14 cellular contexts compared by ENCODE assay signal in genomic region chr10:97540669-97541500, GRCh38. TPM values are rescaled to one million over a fixed set of nuclear protein-coding genes. Genes with fewer than 3 reads are reported as not detected.
A peak's percentile ranks its signal among the peaks of the same experiment; 100 is the strongest.
DNase-seq lines count a peak whose midpoint lies in the region; ATAC-seq and TF ChIP-seq lines count a peak whose summit lies in the region.
"Had no signal": no experiment of that assay in that cellular context is flagged by ENCODE, and none has a peak within 500 bp of the region (broad histone marks: within the 10 kb centered on the region; RNA-seq: fewer than 3 reads in every experiment).

No MANE protein-coding gene starts in this region.

- no peaks in the 10 kb centered on the region for H3K36me3 ChIP-seq in CD8-positive, alpha-beta T cell (ENCODE audit: insufficient read depth, low read length)
- H3K36me3 ChIP-seq: neutrophil had no signal

- H3K4me3 ChIP-seq in fibroblast of the aortic adventitia (ENCODE audit: low read depth, low read length) (no peak overlapping the region), retinal pigment epithelial cell (ENCODE audit: low read length) (no peak overlapping the region)
- no peak overlapping the region for H3K4me3 ChIP-seq in CD8-positive, alpha-beta T cell (ENCODE audit: low read depth, low read length)

- no peaks in the 10 kb centered on the region for H3K27me3 Mint-ChIP-seq in CD8-positive, alpha-beta T cell (ENCODE audit: low read depth)
- H3K27me3 Mint-ChIP-seq: T-helper 17 cell had no signal

- H3K27me3 ChIP-seq in CD8-positive, alpha-beta T cell (ENCODE audit: insufficient read depth, low read length), result no peaks in the 10 kb centered on the region
- H3K27me3 ChIP-seq: neutrophil had no signal

- H3K27ac ChIP-seq in RWPE1, result peak overlapping the region; percentile 98
- H3K27ac ChIP-seq in CD8-positive, alpha-beta T cell (ENCODE audit: low read depth, low read length), result no peak overlapping the region
- H3K27ac ChIP-seq: neutrophil had no signal

- no peaks in the 10 kb centered on the region for H3K9me3 ChIP-seq in CD8-positive, alpha-beta T cell (ENCODE audit: low read length)
- H3K9me3 ChIP-seq: neutrophil had no signal

- ATAC-seq in CD8-positive, alpha-beta T cell, result no peak
- ATAC-seq: T-helper 17 cell had no signal

- peak; percentile 39 for DNase-seq in Daoy (ENCODE audit: low read depth)
- no peak for DNase-seq in RWPE1 (ENCODE audit: low spot score)
- peak; percentile 65 for DNase-seq in fibroblast of the aortic adventitia (ENCODE audit: low read depth)
- DNase-seq in retinal pigment epithelial cell (ENCODE audit: low read depth), result no peak
- no peak for DNase-seq in CD8-positive, alpha-beta T cell
- no peak for DNase-seq in DMS53 treated with DMSO at 0.1 percent for 48 hours (lab: John Stamatoyannopoulos, UW; ENCODE audit: unreplicated experiment)
- DNase-seq in HEK293T (ENCODE audit: extremely low spot score), result no peak
- no peak for DNase-seq in OCI-M2 (lab: John Stamatoyannopoulos, UW; ENCODE audit: unreplicated experiment)
- DNase-seq: activated CD8-positive, alpha-beta memory T cell treated with anti-CD3 and anti-CD28 coated beads, Interleukin-2, amount 50 U/mL, for 48 hours; CD8-positive, alpha-beta memory T cell; central memory CD4-positive, alpha-beta T cell; NCI-H774; T-helper 17 cell had no signal

- H3K4me1 Mint-ChIP-seq in CD8-positive, alpha-beta T cell (ENCODE audit: low read depth), result peaks cover 2% of the 10 kb centered on the region
- H3K4me1 Mint-ChIP-seq: CD8-positive, alpha-beta memory T cell had no signal

- H3K9me3 Mint-ChIP-seq in CD8-positive, alpha-beta T cell, result no peaks in the 10 kb centered on the region
- H3K9me3 Mint-ChIP-seq: CD8-positive, alpha-beta memory T cell had no signal

- intact Hi-C loops in CD8-positive, alpha-beta T cell (cut with DNase I, micrococcal nuclease), result no loop called here

- no peak overlapping the region for H3K27ac Mint-ChIP-seq in CD8-positive, alpha-beta T cell

- H3K36me3 Mint-ChIP-seq in CD8-positive, alpha-beta T cell, result no peaks in the 10 kb centered on the region
- H3K36me3 Mint-ChIP-seq: CD8-positive, alpha-beta memory T cell had no signal

- POLR2A ChIA-PET in RWPE1 (lab: Yijun Ruan, JAX; ENCODE audit: low non-redundant PET) (interaction anchor here (0.6 kb wide), 1 partner anchor 1298 kb away, joined by 4 read pairs; no protein-coding TSS in a partner anchor), HEK293T (lab: Yijun Ruan, JAX) (interaction anchor here (1.4 to 1.5 kb wide), 2 partner anchors 11 to 44 kb away, joined by 3 to 5 read pairs; no protein-coding TSS in a partner anchor)
- POLR2A ChIA-PET in CD8-positive, alpha-beta T cell (lab: Charles Lee), result no interaction called here

- TF ChIP-seq CTCF in RWPE1 (conservative IDR thresholded peaks at IDR 0.05; ENCODE audit: low read depth) (no peak), fibroblast of the aortic adventitia (IDR thresholded peaks at IDR 0.05; ENCODE audit: insufficient read depth, low read length) (no peak), retinal pigment epithelial cell (conservative IDR thresholded peaks at IDR 0.05; ENCODE audit: low read depth, low read length) (peak; percentile 21)
- no peak for TF ChIP-seq CTCF in CD8-positive, alpha-beta T cell (IDR thresholded peaks at IDR 0.05)

- no peak overlapping the region for H3K4me3 Mint-ChIP-seq in CD8-positive, alpha-beta T cell
- H3K4me3 Mint-ChIP-seq: CD8-positive, alpha-beta memory T cell; T-helper 17 cell had no signal

- H3K4me1 ChIP-seq in CD8-positive, alpha-beta T cell (ENCODE audit: insufficient read depth, low read length), result no peaks in the 10 kb centered on the region

- CTCF ChIA-PET in RWPE1 (lab: Yijun Ruan, JAX) (interaction anchor here (0.5 to 1.3 kb wide), 4 partner anchors 11 to 77 kb away, joined by 3 to 9 read pairs (median 4); no protein-coding TSS in a partner anchor), HEK293T (lab: Yijun Ruan, JAX) (interaction anchor here (0.6 kb wide), 2 partner anchors 247 to 297 kb away, joined by 4 to 7 read pairs; no protein-coding TSS in a partner anchor)
- CTCF ChIA-PET in CD8-positive, alpha-beta T cell (lab: Charles Lee), result no interaction called here

TF ChIP-seq in HEK293T, 16 proteins besides CTCF, POLR2A, EP300 and RAD21:
- TF ChIP-seq HDGF (IDR thresholded peaks at IDR 0.05; ENCODE audit: borderline replicate concordance) (no peak), FOXK2 (IDR thresholded peaks at IDR 0.05) (no peak), SP1 (IDR thresholded peaks at IDR 0.05) (no peak), FOXA1 (IDR thresholded peaks at IDR 0.05) (no peak), FOXM1 (IDR thresholded peaks at IDR 0.05; ENCODE audit: borderline replicate concordance) (no peak), CTBP1 (IDR thresholded peaks at IDR 0.05; ENCODE audit: borderline replicate concordance) (no peak), ARNT (IDR thresholded peaks at IDR 0.05) (no peak), TARDBP (IDR thresholded peaks at IDR 0.05) (no peak), SUZ12 (IDR thresholded peaks at IDR 0.05) (no peak)

RNA-seq across cellular contexts. Expression of gene ANKRD2, which starts 31.7 kb away (rescaled TPM):
- total RNA-seq in Daoy (2014; rRNA removed; shearing (Covaris generic)), result not detected in 2 replicates
- 0.27 and 0.57 TPM in 2 replicates for total RNA-seq in fibroblast of the aortic adventitia (ENCODE audit: low replicate concordance)
- not detected for total RNA-seq in CD8-positive, alpha-beta T cell
- total RNA-seq: CD8-positive, alpha-beta memory T cell; T-helper 17 cell had no signal

RNA-seq across cellular contexts. Expression of gene UBTD1, which starts 42.2 kb away (rescaled TPM):
- total RNA-seq in Daoy (2014; rRNA removed; shearing (Covaris generic)), result 8.2 and 8.3 TPM in 2 replicates
- total RNA-seq in fibroblast of the aortic adventitia (ENCODE audit: low replicate concordance), result 22.1 and 35.2 TPM in 2 replicates
- 1 to 10 TPM in 1 of 2 experiments, under 1 TPM in 1; 0.58 to 1.1 TPM for total RNA-seq in CD8-positive, alpha-beta T cell

RNA-seq across cellular contexts. Expression of gene MMS19, which starts 42.7 kb away (rescaled TPM):
- 53.3 and 70.5 TPM in 2 replicates for total RNA-seq in Daoy (2014; rRNA removed; shearing (Covaris generic))
- total RNA-seq in fibroblast of the aortic adventitia (ENCODE audit: low replicate concordance), result 50.9 and 81.1 TPM in 2 replicates
- 10 to 100 TPM; 48.4 to 49.5 TPM for total RNA-seq in CD8-positive, alpha-beta T cell

RNA-seq across cellular contexts. Expression of gene HOGA1, which starts 43.3 kb away (rescaled TPM):
- not detected in 2 replicates for total RNA-seq in Daoy (2014; rRNA removed; shearing (Covaris generic))
- total RNA-seq in fibroblast of the aortic adventitia (ENCODE audit: low replicate concordance), result 0.08 and 0.72 TPM in 2 replicates
- not detected for total RNA-seq in CD8-positive, alpha-beta T cell
- total RNA-seq: CD8-positive, alpha-beta memory T cell; T-helper 17 cell had no signal

RNA-seq across cellular contexts. Expression of gene C10orf62, which starts 48.6 kb away (rescaled TPM):
- total RNA-seq in Daoy (2014; rRNA removed; shearing (Covaris generic)), result not detected in 2 replicates
- total RNA-seq in fibroblast of the aortic adventitia (ENCODE audit: low replicate concordance), result not detected in 2 replicates
- total RNA-seq in CD8-positive, alpha-beta T cell, result not detected
- total RNA-seq: CD8-positive, alpha-beta memory T cell; T-helper 17 cell had no signal

Comparison
In these comparisons a context has a peak if more than half of its experiments do, and no peak if none do; other contexts are left out.
1. DNase-seq: peak in Daoy (single experiment) and fibroblast of the aortic adventitia (single experiment); none in RWPE1 (single experiment), retinal pigment epithelial cell (single experiment), CD8-positive, alpha-beta T cell (0 of 7), DMS53 treated with DMSO at 0.1 percent for 48 hours (single experiment), HEK293T (single experiment) and OCI-M2 (single experiment).